In genomic region chrX:100609591-100609990, GRCh38 we compare ENCODE assay signal across 2 cellular contexts.
TF ChIP-seq lines count a peak whose summit lies in the region.

No MANE protein-coding gene starts in this region.

TF ChIP-seq in liver, 16 proteins besides CTCF, POLR2A, EP300 and RAD21:
- TF ChIP-seq HNF4G (IDR thresholded peaks at IDR 0.05), result no peak
- TF ChIP-seq GABPA (IDR thresholded peaks at IDR 0.05 in 1 of 2, conservative IDR thresholded peaks at IDR 0.05 in 1 of 2), result no peak
- TF ChIP-seq, protein P1, sequence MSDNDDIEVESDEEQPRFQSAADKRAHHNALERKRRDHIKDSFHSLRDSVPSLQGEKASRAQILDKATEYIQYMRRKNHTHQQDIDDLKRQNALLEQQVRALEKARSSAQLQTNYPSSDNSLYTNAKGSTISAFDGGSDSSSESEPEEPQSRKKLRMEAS (IDR thresholded peaks at IDR 0.05), result no peak
- TF ChIP-seq, protein P2, sequence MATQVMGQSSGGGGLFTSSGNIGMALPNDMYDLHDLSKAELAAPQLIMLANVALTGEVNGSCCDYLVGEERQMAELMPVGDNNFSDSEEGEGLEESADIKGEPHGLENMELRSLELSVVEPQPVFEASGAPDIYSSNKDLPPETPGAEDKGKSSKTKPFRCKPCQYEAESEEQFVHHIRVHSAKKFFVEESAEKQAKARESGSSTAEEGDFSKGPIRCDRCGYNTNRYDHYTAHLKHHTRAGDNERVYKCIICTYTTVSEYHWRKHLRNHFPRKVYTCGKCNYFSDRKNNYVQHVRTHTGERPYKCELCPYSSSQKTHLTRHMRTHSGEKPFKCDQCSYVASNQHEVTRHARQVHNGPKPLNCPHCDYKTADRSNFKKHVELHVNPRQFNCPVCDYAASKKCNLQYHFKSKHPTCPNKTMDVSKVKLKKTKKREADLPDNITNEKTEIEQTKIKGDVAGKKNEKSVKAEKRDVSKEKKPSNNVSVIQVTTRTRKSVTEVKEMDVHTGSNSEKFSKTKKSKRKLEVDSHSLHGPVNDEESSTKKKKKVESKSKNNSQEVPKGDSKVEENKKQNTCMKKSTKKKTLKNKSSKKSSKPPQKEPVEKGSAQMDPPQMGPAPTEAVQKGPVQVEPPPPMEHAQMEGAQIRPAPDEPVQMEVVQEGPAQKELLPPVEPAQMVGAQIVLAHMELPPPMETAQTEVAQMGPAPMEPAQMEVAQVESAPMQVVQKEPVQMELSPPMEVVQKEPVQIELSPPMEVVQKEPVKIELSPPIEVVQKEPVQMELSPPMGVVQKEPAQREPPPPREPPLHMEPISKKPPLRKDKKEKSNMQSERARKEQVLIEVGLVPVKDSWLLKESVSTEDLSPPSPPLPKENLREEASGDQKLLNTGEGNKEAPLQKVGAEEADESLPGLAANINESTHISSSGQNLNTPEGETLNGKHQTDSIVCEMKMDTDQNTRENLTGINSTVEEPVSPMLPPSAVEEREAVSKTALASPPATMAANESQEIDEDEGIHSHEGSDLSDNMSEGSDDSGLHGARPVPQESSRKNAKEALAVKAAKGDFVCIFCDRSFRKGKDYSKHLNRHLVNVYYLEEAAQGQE (IDR thresholded peaks at IDR 0.05), result no peak
- no peak for TF ChIP-seq RXRA (IDR thresholded peaks at IDR 0.05)
- TF ChIP-seq YY1 (IDR thresholded peaks at IDR 0.05), result no peak
- no peak for TF ChIP-seq FOXA1 (IDR thresholded peaks at IDR 0.05)
- TF ChIP-seq TAF1 (conservative IDR thresholded peaks at IDR 0.05), result no peak
- TF ChIP-seq, protein P3, sequence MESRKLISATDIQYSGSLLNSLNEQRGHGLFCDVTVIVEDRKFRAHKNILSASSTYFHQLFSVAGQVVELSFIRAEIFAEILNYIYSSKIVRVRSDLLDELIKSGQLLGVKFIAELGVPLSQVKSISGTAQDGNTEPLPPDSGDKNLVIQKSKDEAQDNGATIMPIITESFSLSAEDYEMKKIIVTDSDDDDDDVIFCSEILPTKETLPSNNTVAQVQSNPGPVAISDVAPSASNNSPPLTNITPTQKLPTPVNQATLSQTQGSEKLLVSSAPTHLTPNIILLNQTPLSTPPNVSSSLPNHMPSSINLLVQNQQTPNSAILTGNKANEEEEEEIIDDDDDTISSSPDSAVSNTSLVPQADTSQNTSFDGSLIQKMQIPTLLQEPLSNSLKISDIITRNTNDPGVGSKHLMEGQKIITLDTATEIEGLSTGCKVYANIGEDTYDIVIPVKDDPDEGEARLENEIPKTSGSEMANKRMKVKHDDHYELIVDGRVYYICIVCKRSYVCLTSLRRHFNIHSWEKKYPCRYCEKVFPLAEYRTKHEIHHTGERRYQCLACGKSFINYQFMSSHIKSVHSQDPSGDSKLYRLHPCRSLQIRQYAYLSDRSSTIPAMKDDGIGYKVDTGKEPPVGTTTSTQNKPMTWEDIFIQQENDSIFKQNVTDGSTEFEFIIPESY (IDR thresholded peaks at IDR 0.05), result no peak
- TF ChIP-seq NR2F2 (IDR thresholded peaks at IDR 0.05), result no peak
- no peak for TF ChIP-seq JUND (IDR thresholded peaks at IDR 0.05)
- no peak for TF ChIP-seq ATF3 (IDR thresholded peaks at IDR 0.05)
- TF ChIP-seq EGR1 (IDR thresholded peaks at IDR 0.05; ENCODE audit: low read depth in 2 of 2), result no peak

TF ChIP-seq in HepG2, 621 proteins besides CTCF, POLR2A, EP300 and RAD21:
- TF ChIP-seq, protein P4, sequence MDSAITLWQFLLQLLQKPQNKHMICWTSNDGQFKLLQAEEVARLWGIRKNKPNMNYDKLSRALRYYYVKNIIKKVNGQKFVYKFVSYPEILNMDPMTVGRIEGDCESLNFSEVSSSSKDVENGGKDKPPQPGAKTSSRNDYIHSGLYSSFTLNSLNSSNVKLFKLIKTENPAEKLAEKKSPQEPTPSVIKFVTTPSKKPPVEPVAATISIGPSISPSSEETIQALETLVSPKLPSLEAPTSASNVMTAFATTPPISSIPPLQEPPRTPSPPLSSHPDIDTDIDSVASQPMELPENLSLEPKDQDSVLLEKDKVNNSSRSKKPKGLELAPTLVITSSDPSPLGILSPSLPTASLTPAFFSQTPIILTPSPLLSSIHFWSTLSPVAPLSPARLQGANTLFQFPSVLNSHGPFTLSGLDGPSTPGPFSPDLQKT (CRISPR knock-in tag; IDR thresholded peaks at IDR 0.05; ENCODE audit: borderline replicate concordance), result no peak
- TF ChIP-seq RERE (CRISPR knock-in tag; IDR thresholded peaks at IDR 0.05; ENCODE audit: low read depth) (no peak), ZNF296 (CRISPR knock-in tag; conservative IDR thresholded peaks at IDR 0.05) (no peak), ZNF556 (CRISPR knock-in tag; IDR thresholded peaks at IDR 0.05; ENCODE audit: borderline replicate concordance) (no peak), ZNF788 (CRISPR knock-in tag; IDR thresholded peaks at IDR 0.05; ENCODE audit: borderline replicate concordance) (no peak)
TF ChIP-seq in HepG2: peak in this region for 0.
